Comparison of ENCODE assay signal across 2 cellular contexts in the genomic region with DNA sequence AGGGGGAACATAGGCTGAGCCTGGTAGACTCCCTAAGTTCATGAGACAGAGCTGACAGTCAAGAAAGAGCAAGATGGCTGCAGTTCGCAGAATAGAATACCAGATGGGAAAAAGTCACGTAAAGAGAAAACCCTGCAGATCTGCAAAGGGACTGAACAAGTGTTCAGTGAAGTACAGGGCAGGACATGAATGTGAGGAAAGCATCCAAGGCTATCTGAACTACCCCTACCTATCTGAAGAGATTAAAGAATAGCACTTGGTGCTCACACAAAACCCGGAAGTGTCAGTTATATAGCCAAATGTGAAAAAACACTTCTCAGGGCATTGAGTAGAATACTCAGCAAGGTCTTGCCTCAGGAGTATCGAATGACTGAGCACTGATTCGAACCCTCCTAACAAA.
TF ChIP-seq lines count a peak whose summit lies in the region.

No MANE protein-coding gene starts in this region.

TF ChIP-seq in GM23338, 12 proteins besides CTCF, POLR2A, EP300 and RAD21 (continues in another document):
- TF ChIP-seq EZH2phosphoT487 (IDR thresholded peaks at IDR 0.05; ENCODE audit: unreplicated experiment) (no peak), STAT1 (IDR thresholded peaks at IDR 0.05; ENCODE audit: unreplicated experiment) (no peak), ZNF114 (CRISPR knock-in tag; IDR thresholded peaks at IDR 0.05) (no peak), CREB1 (CRISPR knock-in tag; IDR thresholded peaks at IDR 0.05; ENCODE audit: low read depth) (no peak), EZH2 (IDR thresholded peaks at IDR 0.05; ENCODE audit: low read depth, unreplicated experiment) (no peak), POLR2AphosphoS5 (IDR thresholded peaks at IDR 0.05; ENCODE audit: low read depth) (no peak), NANOG (IDR thresholded peaks at IDR 0.05; ENCODE audit: borderline replicate concordance) (no peak), ZNF331 (CRISPR knock-in tag; IDR thresholded peaks at IDR 0.05; ENCODE audit: low read depth) (no peak), JUNB (IDR thresholded peaks at IDR 0.05; ENCODE audit: unreplicated experiment) (no peak)
- TF ChIP-seq, protein P1, sequence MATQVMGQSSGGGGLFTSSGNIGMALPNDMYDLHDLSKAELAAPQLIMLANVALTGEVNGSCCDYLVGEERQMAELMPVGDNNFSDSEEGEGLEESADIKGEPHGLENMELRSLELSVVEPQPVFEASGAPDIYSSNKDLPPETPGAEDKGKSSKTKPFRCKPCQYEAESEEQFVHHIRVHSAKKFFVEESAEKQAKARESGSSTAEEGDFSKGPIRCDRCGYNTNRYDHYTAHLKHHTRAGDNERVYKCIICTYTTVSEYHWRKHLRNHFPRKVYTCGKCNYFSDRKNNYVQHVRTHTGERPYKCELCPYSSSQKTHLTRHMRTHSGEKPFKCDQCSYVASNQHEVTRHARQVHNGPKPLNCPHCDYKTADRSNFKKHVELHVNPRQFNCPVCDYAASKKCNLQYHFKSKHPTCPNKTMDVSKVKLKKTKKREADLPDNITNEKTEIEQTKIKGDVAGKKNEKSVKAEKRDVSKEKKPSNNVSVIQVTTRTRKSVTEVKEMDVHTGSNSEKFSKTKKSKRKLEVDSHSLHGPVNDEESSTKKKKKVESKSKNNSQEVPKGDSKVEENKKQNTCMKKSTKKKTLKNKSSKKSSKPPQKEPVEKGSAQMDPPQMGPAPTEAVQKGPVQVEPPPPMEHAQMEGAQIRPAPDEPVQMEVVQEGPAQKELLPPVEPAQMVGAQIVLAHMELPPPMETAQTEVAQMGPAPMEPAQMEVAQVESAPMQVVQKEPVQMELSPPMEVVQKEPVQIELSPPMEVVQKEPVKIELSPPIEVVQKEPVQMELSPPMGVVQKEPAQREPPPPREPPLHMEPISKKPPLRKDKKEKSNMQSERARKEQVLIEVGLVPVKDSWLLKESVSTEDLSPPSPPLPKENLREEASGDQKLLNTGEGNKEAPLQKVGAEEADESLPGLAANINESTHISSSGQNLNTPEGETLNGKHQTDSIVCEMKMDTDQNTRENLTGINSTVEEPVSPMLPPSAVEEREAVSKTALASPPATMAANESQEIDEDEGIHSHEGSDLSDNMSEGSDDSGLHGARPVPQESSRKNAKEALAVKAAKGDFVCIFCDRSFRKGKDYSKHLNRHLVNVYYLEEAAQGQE (IDR thresholded peaks at IDR 0.05; ENCODE audit: unreplicated experiment), result no peak
- TF ChIP-seq, protein P2, sequence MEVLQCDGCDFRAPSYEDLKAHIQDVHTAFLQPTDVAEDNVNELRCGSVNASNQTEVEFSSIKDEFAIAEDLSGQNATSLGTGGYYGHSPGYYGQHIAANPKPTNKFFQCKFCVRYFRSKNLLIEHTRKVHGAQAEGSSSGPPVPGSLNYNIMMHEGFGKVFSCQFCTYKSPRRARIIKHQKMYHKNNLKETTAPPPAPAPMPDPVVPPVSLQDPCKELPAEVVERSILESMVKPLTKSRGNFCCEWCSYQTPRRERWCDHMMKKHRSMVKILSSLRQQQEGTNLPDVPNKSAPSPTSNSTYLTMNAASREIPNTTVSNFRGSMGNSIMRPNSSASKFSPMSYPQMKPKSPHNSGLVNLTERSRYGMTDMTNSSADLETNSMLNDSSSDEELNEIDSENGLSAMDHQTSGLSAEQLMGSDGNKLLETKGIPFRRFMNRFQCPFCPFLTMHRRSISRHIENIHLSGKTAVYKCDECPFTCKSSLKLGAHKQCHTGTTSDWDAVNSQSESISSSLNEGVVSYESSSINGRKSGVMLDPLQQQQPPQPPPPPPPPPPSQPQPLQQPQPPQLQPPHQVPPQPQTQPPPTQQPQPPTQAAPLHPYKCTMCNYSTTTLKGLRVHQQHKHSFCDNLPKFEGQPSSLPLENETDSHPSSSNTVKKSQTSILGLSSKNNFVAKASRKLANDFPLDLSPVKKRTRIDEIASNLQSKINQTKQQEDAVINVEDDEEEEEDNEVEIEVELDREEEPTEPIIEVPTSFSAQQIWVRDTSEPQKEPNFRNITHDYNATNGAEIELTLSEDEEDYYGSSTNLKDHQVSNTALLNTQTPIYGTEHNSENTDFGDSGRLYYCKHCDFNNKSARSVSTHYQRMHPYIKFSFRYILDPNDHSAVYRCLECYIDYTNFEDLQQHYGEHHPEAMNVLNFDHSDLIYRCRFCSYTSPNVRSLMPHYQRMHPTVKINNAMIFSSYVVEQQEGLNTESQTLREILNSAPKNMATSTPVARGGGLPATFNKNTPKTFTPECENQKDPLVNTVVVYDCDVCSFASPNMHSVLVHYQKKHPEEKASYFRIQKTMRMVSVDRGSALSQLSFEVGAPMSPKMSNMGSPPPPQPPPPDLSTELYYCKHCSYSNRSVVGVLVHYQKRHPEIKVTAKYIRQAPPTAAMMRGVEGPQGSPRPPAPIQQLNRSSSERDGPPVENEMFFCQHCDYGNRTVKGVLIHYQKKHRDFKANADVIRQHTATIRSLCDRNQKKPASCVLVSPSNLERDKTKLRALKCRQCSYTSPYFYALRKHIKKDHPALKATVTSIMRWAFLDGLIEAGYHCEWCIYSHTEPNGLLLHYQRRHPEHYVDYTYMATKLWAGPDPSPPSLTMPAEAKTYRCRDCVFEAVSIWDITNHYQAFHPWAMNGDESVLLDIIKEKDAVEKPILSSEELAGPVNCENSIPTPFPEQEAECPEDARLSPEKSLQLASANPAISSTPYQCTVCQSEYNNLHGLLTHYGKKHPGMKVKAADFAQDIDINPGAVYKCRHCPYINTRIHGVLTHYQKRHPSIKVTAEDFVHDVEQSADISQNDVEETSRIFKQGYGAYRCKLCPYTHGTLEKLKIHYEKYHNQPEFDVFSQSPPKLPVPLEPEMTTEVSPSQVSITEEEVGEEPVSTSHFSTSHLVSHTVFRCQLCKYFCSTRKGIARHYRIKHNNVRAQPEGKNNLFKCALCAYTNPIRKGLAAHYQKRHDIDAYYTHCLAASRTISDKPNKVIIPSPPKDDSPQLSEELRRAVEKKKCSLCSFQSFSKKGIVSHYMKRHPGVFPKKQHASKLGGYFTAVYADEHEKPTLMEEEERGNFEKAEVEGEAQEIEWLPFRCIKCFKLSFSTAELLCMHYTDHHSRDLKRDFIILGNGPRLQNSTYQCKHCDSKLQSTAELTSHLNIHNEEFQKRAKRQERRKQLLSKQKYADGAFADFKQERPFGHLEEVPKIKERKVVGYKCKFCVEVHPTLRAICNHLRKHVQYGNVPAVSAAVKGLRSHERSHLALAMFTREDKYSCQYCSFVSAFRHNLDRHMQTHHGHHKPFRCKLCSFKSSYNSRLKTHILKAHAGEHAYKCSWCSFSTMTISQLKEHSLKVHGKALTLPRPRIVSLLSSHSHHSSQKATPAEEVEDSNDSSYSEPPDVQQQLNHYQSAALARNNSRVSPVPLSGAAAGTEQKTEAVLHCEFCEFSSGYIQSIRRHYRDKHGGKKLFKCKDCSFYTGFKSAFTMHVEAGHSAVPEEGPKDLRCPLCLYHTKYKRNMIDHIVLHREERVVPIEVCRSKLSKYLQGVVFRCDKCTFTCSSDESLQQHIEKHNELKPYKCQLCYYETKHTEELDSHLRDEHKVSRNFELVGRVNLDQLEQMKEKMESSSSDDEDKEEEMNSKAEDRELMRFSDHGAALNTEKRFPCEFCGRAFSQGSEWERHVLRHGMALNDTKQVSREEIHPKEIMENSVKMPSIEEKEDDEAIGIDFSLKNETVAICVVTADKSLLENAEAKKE (CRISPR knock-in tag; IDR thresholded peaks at IDR 0.05), result no peak

TF ChIP-seq in WTC11, 78 proteins besides CTCF, POLR2A, EP300 and RAD21:
- TF ChIP-seq PRRX2 (CRISPR knock-in tag; IDR thresholded peaks at IDR 0.05) (no peak), FOXP1 (CRISPR knock-in tag; IDR thresholded peaks at IDR 0.05; ENCODE audit: borderline replicate concordance) (no peak), ZBTB21 (CRISPR knock-in tag; IDR thresholded peaks at IDR 0.05; ENCODE audit: borderline replicate concordance) (no peak), ETV6 (CRISPR knock-in tag; IDR thresholded peaks at IDR 0.05) (no peak), MYBL2 (CRISPR knock-in tag; IDR thresholded peaks at IDR 0.05) (no peak), ZNF219 (CRISPR knock-in tag; IDR thresholded peaks at IDR 0.05; ENCODE audit: borderline replicate concordance) (no peak), SP1 (CRISPR knock-in tag; conservative IDR thresholded peaks at IDR 0.05) (no peak), MXD4 (CRISPR knock-in tag; IDR thresholded peaks at IDR 0.05; ENCODE audit: borderline replicate concordance) (no peak), NFATC4 (CRISPR knock-in tag; IDR thresholded peaks at IDR 0.05) (no peak), IRF2 (CRISPR knock-in tag; IDR thresholded peaks at IDR 0.05; ENCODE audit: borderline replicate concordance, low read depth) (no peak), ZNF263 (CRISPR knock-in tag; IDR thresholded peaks at IDR 0.05; ENCODE audit: low read depth) (no peak), FOXP4 (CRISPR knock-in tag; IDR thresholded peaks at IDR 0.05) (no peak), CREB1 (CRISPR knock-in tag; IDR thresholded peaks at IDR 0.05) (no peak), ATF6 (CRISPR knock-in tag; IDR thresholded peaks at IDR 0.05) (no peak), CREM (CRISPR knock-in tag; IDR thresholded peaks at IDR 0.05) (no peak)
- TF ChIP-seq, protein P3, sequence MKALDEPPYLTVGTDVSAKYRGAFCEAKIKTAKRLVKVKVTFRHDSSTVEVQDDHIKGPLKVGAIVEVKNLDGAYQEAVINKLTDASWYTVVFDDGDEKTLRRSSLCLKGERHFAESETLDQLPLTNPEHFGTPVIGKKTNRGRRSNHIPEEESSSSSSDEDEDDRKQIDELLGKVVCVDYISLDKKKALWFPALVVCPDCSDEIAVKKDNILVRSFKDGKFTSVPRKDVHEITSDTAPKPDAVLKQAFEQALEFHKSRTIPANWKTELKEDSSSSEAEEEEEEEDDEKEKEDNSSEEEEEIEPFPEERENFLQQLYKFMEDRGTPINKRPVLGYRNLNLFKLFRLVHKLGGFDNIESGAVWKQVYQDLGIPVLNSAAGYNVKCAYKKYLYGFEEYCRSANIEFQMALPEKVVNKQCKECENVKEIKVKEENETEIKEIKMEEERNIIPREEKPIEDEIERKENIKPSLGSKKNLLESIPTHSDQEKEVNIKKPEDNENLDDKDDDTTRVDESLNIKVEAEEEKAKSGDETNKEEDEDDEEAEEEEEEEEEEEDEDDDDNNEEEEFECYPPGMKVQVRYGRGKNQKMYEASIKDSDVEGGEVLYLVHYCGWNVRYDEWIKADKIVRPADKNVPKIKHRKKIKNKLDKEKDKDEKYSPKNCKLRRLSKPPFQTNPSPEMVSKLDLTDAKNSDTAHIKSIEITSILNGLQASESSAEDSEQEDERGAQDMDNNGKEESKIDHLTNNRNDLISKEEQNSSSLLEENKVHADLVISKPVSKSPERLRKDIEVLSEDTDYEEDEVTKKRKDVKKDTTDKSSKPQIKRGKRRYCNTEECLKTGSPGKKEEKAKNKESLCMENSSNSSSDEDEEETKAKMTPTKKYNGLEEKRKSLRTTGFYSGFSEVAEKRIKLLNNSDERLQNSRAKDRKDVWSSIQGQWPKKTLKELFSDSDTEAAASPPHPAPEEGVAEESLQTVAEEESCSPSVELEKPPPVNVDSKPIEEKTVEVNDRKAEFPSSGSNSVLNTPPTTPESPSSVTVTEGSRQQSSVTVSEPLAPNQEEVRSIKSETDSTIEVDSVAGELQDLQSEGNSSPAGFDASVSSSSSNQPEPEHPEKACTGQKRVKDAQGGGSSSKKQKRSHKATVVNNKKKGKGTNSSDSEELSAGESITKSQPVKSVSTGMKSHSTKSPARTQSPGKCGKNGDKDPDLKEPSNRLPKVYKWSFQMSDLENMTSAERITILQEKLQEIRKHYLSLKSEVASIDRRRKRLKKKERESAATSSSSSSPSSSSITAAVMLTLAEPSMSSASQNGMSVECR (CRISPR knock-in tag; IDR thresholded peaks at IDR 0.05; ENCODE audit: borderline replicate concordance), result no peak
